11 cellular contexts compared by ENCODE assay signal in the genomic region with DNA sequence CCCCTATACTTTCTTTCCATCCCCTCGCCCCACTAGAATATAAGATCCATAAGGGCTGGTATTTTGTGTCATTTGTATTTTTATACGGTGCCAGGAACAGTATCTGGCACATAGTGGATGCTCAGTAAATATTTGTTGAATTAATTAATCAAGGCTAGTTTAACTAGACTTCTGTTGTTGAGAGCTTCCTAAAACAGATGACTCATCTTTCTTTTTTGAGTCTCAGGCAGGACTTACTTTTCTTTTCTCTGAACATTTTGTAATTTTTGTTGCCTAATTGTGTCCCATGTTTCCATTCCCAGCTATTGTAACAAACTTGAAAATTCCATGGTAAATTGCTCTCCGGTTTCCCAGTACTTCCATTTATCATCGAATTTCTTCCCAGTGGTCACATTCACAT. TPM values are rescaled to one million over a fixed set of nuclear protein-coding genes. Genes with fewer than 3 reads are reported as not detected.
DNase-seq lines count a peak whose midpoint lies in the region; ATAC-seq and TF ChIP-seq lines count a peak whose summit lies in the region.
"Had no signal": no experiment of that assay in that cellular context is flagged by ENCODE, and none has a peak within 500 bp of the region (broad histone marks: within the 10 kb centered on the region; RNA-seq: fewer than 3 reads in every experiment).

No MANE protein-coding gene starts in this region.

- H3K4me1 ChIP-seq in muscle layer of duodenum (ENCODE audit: control insufficient read depth in 1 of 2, insufficient read depth in 2 of 2, low read length in 2 of 2) (peaks cover 10 to 13% of the 10 kb centered on the region in 2 donors), vagina (peaks cover 39% of the 10 kb centered on the region)

- no peaks in the 10 kb centered on the region for H3K9me3 ChIP-seq in muscle layer of duodenum (ENCODE audit: control insufficient read depth in 1 of 2, low read length in 2 of 2)
- no peaks in the 10 kb centered on the region for H3K9me3 ChIP-seq in vagina

- peaks cover 50% of the 10 kb centered on the region for H3K4me1 Mint-ChIP-seq in dendritic cell treated with granulocyte-macrophage colony-stimulating factor and Interleukin-4, amounts not matched to agents 40 ng/mL and 50 ng/mL, for 4 days (ENCODE audit: low read depth)

- no peak for TF ChIP-seq CTCF in vagina (IDR thresholded peaks at IDR 0.05)

- peaks cover 44% of the 10 kb centered on the region for H3K36me3 Mint-ChIP-seq in dendritic cell treated with granulocyte-macrophage colony-stimulating factor and Interleukin-4, amounts not matched to agents 40 ng/mL and 50 ng/mL, for 4 days (ENCODE audit: low read depth)

- H3K36me3 ChIP-seq in muscle layer of duodenum (ENCODE audit: control insufficient read depth in 1 of 2, insufficient read depth in 2 of 2, low read length in 2 of 2) (peaks cover 7 to 19% of the 10 kb centered on the region in 2 donors), vagina (no peaks in the 10 kb centered on the region)

- TF ChIP-seq POLR2A in vagina (IDR thresholded peaks at IDR 0.05): no peak

- H3K27me3 Mint-ChIP-seq in dendritic cell treated with granulocyte-macrophage colony-stimulating factor and Interleukin-4, amounts not matched to agents 40 ng/mL and 50 ng/mL, for 4 days: no peaks in the 10 kb centered on the region
- H3K27me3 Mint-ChIP-seq: activated naive CD4-positive, alpha-beta T cell treated with anti-CD3 and anti-CD28 coated beads, Interleukin-2, amount 50 U/mL, for 24 hours had no signal

- no peak overlapping the region for H3K4me3 Mint-ChIP-seq in dendritic cell treated with granulocyte-macrophage colony-stimulating factor and Interleukin-4, amounts not matched to agents 40 ng/mL and 50 ng/mL, for 4 days
- H3K4me3 Mint-ChIP-seq: activated naive CD4-positive, alpha-beta T cell treated with anti-CD3 and anti-CD28 coated beads, Interleukin-2, amount 50 U/mL, for 24 hours had no signal

- ATAC-seq in Right ventricle myocardium superior (ENCODE audit: poor library complexity) (peak; percentile 61), Right ventricle myocardium inferior (no peak)
- ATAC-seq: Panc1 had no signal

- intact Hi-C loops in Right ventricle myocardium superior (cut with DNase I): no loop called here
- intact Hi-C loops in Right ventricle myocardium inferior (cut with DNase I): no loop called here
- intact Hi-C loops in dendritic cell treated with granulocyte-macrophage colony-stimulating factor and Interleukin-4, amounts not matched to agents 40 ng/mL and 50 ng/mL, for 4 days (cut with micrococcal nuclease): no loop called here
- intact Hi-C loops in vagina (cut with DNase I): no loop called here

- peak overlapping the region; percentile 30 for H3K27ac Mint-ChIP-seq in dendritic cell treated with granulocyte-macrophage colony-stimulating factor and Interleukin-4, amounts not matched to agents 40 ng/mL and 50 ng/mL, for 4 days

- no peak overlapping the region for H3K4me3 ChIP-seq in muscle layer of duodenum (ENCODE audit: low read depth in 1 of 2, low read length in 2 of 2)
- no peak overlapping the region for H3K4me3 ChIP-seq in vagina

- DNase-seq in Right ventricle myocardium superior (no peak), Right ventricle myocardium inferior (ENCODE audit: missing footprints) (no peak), vagina (ENCODE audit: extremely low spot score in 2 of 2) (no peak), NCI-H524 (lab: John Stamatoyannopoulos, UW) (no peak), NCI-H1417 treated with DMSO at 0.1 percent for 48 hours (lab: John Stamatoyannopoulos, UW) (no peak)
- DNase-seq in activated effector memory CD4-positive, alpha-beta T cell treated with Interleukin-2 at 50 U/mL for 16 hours: no peak
- DNase-seq: NCI-H1105 had no signal

- H3K27me3 ChIP-seq in muscle layer of duodenum (ENCODE audit: low read depth, low read length) (no peaks in the 10 kb centered on the region), vagina (no peaks in the 10 kb centered on the region)

- H3K27ac ChIP-seq in muscle layer of duodenum (ENCODE audit: low read length) (peak overlapping the region; percentile 74), vagina (peak overlapping the region; percentile 73)

- H3K9me3 Mint-ChIP-seq in dendritic cell treated with granulocyte-macrophage colony-stimulating factor and Interleukin-4, amounts not matched to agents 40 ng/mL and 50 ng/mL, for 4 days: no peaks in the 10 kb centered on the region

RNA-seq across cellular contexts. Expression of a gene that starts 16.7 kb away (rescaled TPM):
- total RNA-seq in Right ventricle myocardium superior (55.1 TPM), Right ventricle myocardium inferior (48.7 TPM), vagina (52.8 TPM)
